10 cellular contexts compared by ENCODE assay signal in the genomic region with DNA sequence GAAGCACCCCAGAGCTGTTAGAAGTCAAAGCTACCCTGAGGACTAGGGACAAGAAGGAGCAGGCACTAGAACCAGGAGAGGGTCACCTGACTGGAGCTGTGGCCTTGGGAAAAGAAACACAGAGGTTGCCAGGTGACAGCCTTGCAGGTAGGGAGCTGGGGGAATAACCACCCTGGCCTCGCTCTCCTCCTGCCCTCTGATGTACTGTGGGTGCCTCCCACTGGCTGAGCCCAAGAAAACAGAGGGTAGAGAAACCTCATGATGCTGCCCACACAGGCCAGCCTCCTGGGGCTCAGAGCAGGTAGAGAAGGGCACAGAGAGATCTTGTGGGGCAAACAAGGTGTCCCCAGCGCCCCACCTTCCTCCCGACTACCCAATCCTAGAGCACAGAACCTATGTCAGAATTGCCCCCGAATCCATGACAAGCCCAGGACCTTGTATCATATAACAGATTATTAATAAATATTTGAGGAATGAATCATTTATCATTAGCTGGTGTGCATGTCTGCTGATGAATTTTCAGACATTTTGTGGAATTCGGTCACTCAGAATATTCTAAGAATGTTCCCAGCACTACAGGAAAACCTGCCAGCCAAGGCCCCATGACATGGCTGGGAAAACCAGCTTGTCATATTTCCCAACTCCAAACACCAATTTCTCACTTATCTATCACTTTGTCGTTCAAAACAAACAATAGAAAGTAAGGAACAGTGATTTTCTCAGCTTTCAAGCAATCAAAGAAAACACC. TPM values are rescaled to one million over a fixed set of nuclear protein-coding genes. Genes with fewer than 3 reads are reported as not detected.
DNase-seq lines count a peak whose midpoint lies in the region; ATAC-seq, FAIRE-seq and TF ChIP-seq lines count a peak whose summit lies in the region.
"Had no signal": no experiment of that assay in that cellular context is flagged by ENCODE, and none has a peak within 500 bp of the region (broad histone marks: within the 10 kb centered on the region; RNA-seq: fewer than 3 reads in every experiment).

No MANE protein-coding gene starts in this region.

- no peak for ATAC-seq in HG03439 (IDR thresholded peaks at IDR 0.05; ENCODE audit: unreplicated experiment)
- ATAC-seq: sciatic nerve; stimulated activated naive CD8-positive, alpha-beta T cell treated with anti-CD3 and anti-CD28 coated beads, Interleukin-15, Interleukin-2, amounts not matched to agents 100 U/mL and 50 U/mL, for 24 hours had no signal

- TF ChIP-seq CTCF in bronchial epithelial cell (IDR thresholded peaks at IDR 0.05; ENCODE audit: insufficient read depth, low read length, severe bottlenecking): peak; percentile 26

- no peaks in the 10 kb centered on the region for H3K27me3 ChIP-seq in bronchial epithelial cell (ENCODE audit: control insufficient read depth, insufficient read depth, low read length)

- H3K4me3 ChIP-seq in bronchial epithelial cell (ENCODE audit: low read depth, low read length): no peak overlapping the region

- H3K36me3 ChIP-seq in bronchial epithelial cell (ENCODE audit: control insufficient read depth, insufficient read depth, low read length): no peaks in the 10 kb centered on the region

- DNase-seq in EL: peak; percentile 91
- peak; percentile 57 for DNase-seq in NCI-H146 treated with DMSO at 0.1 percent for 48 hours (lab: John Stamatoyannopoulos, UW; ENCODE audit: unreplicated experiment)
- peak; percentile 44 for DNase-seq in bronchial epithelial cell (ENCODE audit: low read depth)
- peak; percentile 69 for DNase-seq in non-pigmented ciliary epithelial cell (ENCODE audit: low read depth)
- no peak for DNase-seq in D341Med (ENCODE audit: low spot score)
- no peak for DNase-seq in Ammon's horn (ENCODE audit: low spot score)
- no peak for DNase-seq in DMS114 treated with DMSO at 0.1 percent for 48 hours (lab: John Stamatoyannopoulos, UW; ENCODE audit: unreplicated experiment)
- DNase-seq: stimulated activated naive CD8-positive, alpha-beta T cell treated with anti-CD3 and anti-CD28 coated beads, Interleukin-15, Interleukin-2, amounts not matched to agents 100 U/mL and 50 U/mL, for 24 hours had no signal

- FAIRE-seq in bronchial epithelial cell (lab: Jason Lieb, UNC): no peak

RNA-seq across cellular contexts. Expression of gene MEX3B, which starts 59.8 kb away (rescaled TPM):
- total RNA-seq in bronchial epithelial cell: 0.64 and 0.79 TPM in 2 replicates

Comparison
In these comparisons a context has a peak if more than half of its experiments do, and no peak if none do; other contexts are left out.
1. DNase-seq: peak in EL (single experiment), NCI-H146 treated with DMSO at 0.1 percent for 48 hours (single experiment), bronchial epithelial cell (single experiment) and non-pigmented ciliary epithelial cell (single experiment); none in D341Med (single experiment), Ammon's horn (single experiment) and DMS114 treated with DMSO at 0.1 percent for 48 hours (single experiment).